8 cellular contexts compared by ENCODE assay signal in genomic region chr17:19003966-19004600, GRCh38. TPM values are rescaled to one million over a fixed set of nuclear protein-coding genes. Genes with fewer than 3 reads are reported as not detected.
DNase-seq lines count a peak whose midpoint lies in the region; TF ChIP-seq lines count a peak whose summit lies in the region.

No MANE protein-coding gene starts in this region.

- H3K27me3 ChIP-seq in HL-60 (ENCODE audit: insufficient read depth, poor library complexity, severe bottlenecking): no peaks in the 10 kb centered on the region

- DNase-seq in NOMO-1 treated with DMSO at 0.1 percent for 48 hours (lab: John Stamatoyannopoulos, UW; ENCODE audit: unreplicated experiment) (peak; percentile 15), NOMO-1 treated with dmso at 0.1 percent for 144 hours (lab: John Stamatoyannopoulos, UW; ENCODE audit: unreplicated experiment) (no peak), HL-60 (ENCODE audit: low read depth in 1 of 2, low spot score in 1 of 2) (peak in 1 of 2 experiments; percentile 10), choroid plexus epithelial cell (ENCODE audit: low read depth) (peak; percentile 44), lung microvascular endothelial cell (ENCODE audit: low read depth in 2 of 2) (peak; percentile 38 to 41), MV-4-11 (lab: John Stamatoyannopoulos, UW) (no peak)
- peak; percentile 13 for DNase-seq in activated CD4-positive, CD25-positive, alpha-beta regulatory T cell treated with anti-CD3 and anti-CD28 coated beads, Interleukin-2, amount 50 U/mL, for 16 hours (ENCODE audit: low read depth, low spot score)
- peak; percentile 8 to 23 for DNase-seq in stimulated activated CD8-positive, alpha-beta memory T cell treated with anti-CD3 and anti-CD28 coated beads, Interleukin-15, amount 100 ng/mL, for 48 hours (ENCODE audit: low read depth in 2 of 2)

- no peak overlapping the region for H3K27ac ChIP-seq in HL-60 (replicated peaks)

- peak overlapping the region; percentile 58 for H3K4me3 ChIP-seq in HL-60 (replicated peaks; ENCODE audit: insufficient read depth, low read length)
- peak overlapping the region; percentile 67 for H3K4me3 ChIP-seq in choroid plexus epithelial cell (ENCODE audit: low read depth, low read length)

- no peak for TF ChIP-seq CTCF in HL-60 (IDR thresholded peaks at IDR 0.05; ENCODE audit: insufficient read depth, low read length)
- TF ChIP-seq CTCF in choroid plexus epithelial cell (conservative IDR thresholded peaks at IDR 0.05; ENCODE audit: low read depth, low read length): no peak

RNA-seq across cellular contexts. Expression of gene FAM83G, which starts 0.5 kb away (rescaled TPM):
- 5.7 and 8.1 TPM in 2 replicates for total RNA-seq in lung microvascular endothelial cell

RNA-seq across cellular contexts. Expression of gene GRAP, which starts 42.7 kb away (rescaled TPM):
- 201 and 267 TPM in 2 replicates for total RNA-seq in lung microvascular endothelial cell

RNA-seq across cellular contexts. Expression of gene SLC5A10, which starts 52.1 kb away (rescaled TPM):
- total RNA-seq in lung microvascular endothelial cell: not detected in 2 replicates

Comparison
In these comparisons a context has a peak if more than half of its experiments do, and no peak if none do; other contexts are left out.
1. DNase-seq: peak in NOMO-1 treated with DMSO at 0.1 percent for 48 hours (single experiment), activated CD4-positive, CD25-positive, alpha-beta regulatory T cell treated with anti-CD3 and anti-CD28 coated beads, Interleukin-2, amount 50 U/mL, for 16 hours (single experiment), choroid plexus epithelial cell (single experiment), lung microvascular endothelial cell (2 of 2) and stimulated activated CD8-positive, alpha-beta memory T cell treated with anti-CD3 and anti-CD28 coated beads, Interleukin-15, amount 100 ng/mL, for 48 hours (2 of 2); none in NOMO-1 treated with dmso at 0.1 percent for 144 hours (single experiment) and MV-4-11 (single experiment).